22 cellular contexts compared by ENCODE assay signal in genomic region chr10:114030140-114030539, GRCh38. TPM values are rescaled to one million over a fixed set of nuclear protein-coding genes. Genes with fewer than 3 reads are reported as not detected.
DNase-seq lines count a peak whose midpoint lies in the region; FAIRE-seq and TF ChIP-seq lines count a peak whose summit lies in the region.
"Had no signal": no experiment of that assay in that cellular context is flagged by ENCODE, and none has a peak within 500 bp of the region (broad histone marks: within the 10 kb centered on the region; RNA-seq: fewer than 3 reads in every experiment).

No MANE protein-coding gene starts in this region.

- peaks cover 3 to 20% of the 10 kb centered on the region in 2 donors for H3K27me3 Mint-ChIP-seq in CD4-positive, alpha-beta memory T cell

- H2AK5ac ChIP-seq in neuronal stem cell (ENCODE audit: low read depth, low read length), result no peak overlapping the region

- no peak overlapping the region for H4K91ac ChIP-seq in neuronal stem cell (ENCODE audit: low read depth, low read length, poor library complexity)

- H3K4me3 Mint-ChIP-seq in CD4-positive, alpha-beta memory T cell, result no peak overlapping the region
- H3K4me3 Mint-ChIP-seq: CD4-positive, CD25-positive, alpha-beta regulatory T cell had no signal

- no peaks in the 10 kb centered on the region for H4K20me1 ChIP-seq in keratinocyte (ENCODE audit: control insufficient read depth, extremely low read depth, insufficient read depth, low read length)
- H4K20me1 ChIP-seq: BLaER1 had no signal

- CTCF ChIA-PET in CD4-positive, alpha-beta memory T cell (lab: Charles Lee; ENCODE audit: partially characterized antibody), result no interaction called here

- POLR2A ChIA-PET in CD4-positive, alpha-beta memory T cell (lab: Charles Lee; ENCODE audit: partially characterized antibody), result no interaction called here

- no peak overlapping the region for H3K4ac ChIP-seq in neuronal stem cell (ENCODE audit: low read length)

- peaks cover 6 to 14% (median 7%) of the 10 kb centered on the region in 4 donors for H3K4me1 Mint-ChIP-seq in CD4-positive, alpha-beta memory T cell

- no peaks in the 10 kb centered on the region for H3K9me3 ChIP-seq in keratinocyte (ENCODE audit: control insufficient read depth, low read depth, low read length)
- H3K9me3 ChIP-seq in neuronal stem cell (replicated peaks in 1 of 2; ENCODE audit: control insufficient read depth in 2 of 2, insufficient read depth in 1 of 2, low read depth in 1 of 2, low read length in 2 of 2), result no peaks in the 10 kb centered on the region
- no peaks in the 10 kb centered on the region for H3K9me3 ChIP-seq in CD4-positive, alpha-beta memory T cell (ENCODE audit: control insufficient read depth in 1 of 2, low read length in 2 of 2)
- H3K9me3 ChIP-seq: BLaER1, MG63, SJCRH30 had no signal

- H2BK12ac ChIP-seq in neuronal stem cell (ENCODE audit: low read length), result no peak overlapping the region

- no peak overlapping the region for H3K23ac ChIP-seq in neuronal stem cell (ENCODE audit: low read depth, low read length, poor library complexity)

- no peak overlapping the region for H2BK5ac ChIP-seq in neuronal stem cell (ENCODE audit: low read length)

- no peaks in the 10 kb centered on the region for H3K36me3 Mint-ChIP-seq in CD4-positive, alpha-beta memory T cell
- H3K36me3 Mint-ChIP-seq: CD4-positive, CD25-positive, alpha-beta regulatory T cell had no signal

- H3K14ac ChIP-seq in neuronal stem cell (ENCODE audit: low read length), result no peak overlapping the region

- H2BK120ac ChIP-seq in neuronal stem cell (ENCODE audit: low read depth, low read length), result no peak overlapping the region

- DNase-seq in GM12891 (ENCODE audit: insufficient read length, low spot score) (no peak), M059J (ENCODE audit: low read depth) (peak; percentile 24), bronchial epithelial cell (ENCODE audit: low read depth) (peak; percentile 65), keratinocyte (ENCODE audit: low read depth, low spot score) (peak; percentile 66), NCI-H2227 (lab: John Stamatoyannopoulos, UW; ENCODE audit: unreplicated experiment) (no peak), neuronal stem cell (ENCODE audit: low spot score) (no peak)
- no peak for DNase-seq in stimulated activated CD8-positive, alpha-beta memory T cell treated with anti-CD3 and anti-CD28 coated beads, Interleukin-4, amount 100 ng/mL, for 48 hours
- no peak for DNase-seq in CD4-positive, alpha-beta memory T cell
- DNase-seq: CD4-positive, CD25-positive, alpha-beta regulatory T cell; Karpas-422; MG63; NCI-H2029; NCI-H446 treated with DMSO at 0.1 percent for 48 hours; NCI-H526 treated with DMSO at 0.1 percent for 48 hours; SJCRH30 had no signal

- intact Hi-C loops in CD4-positive, alpha-beta memory T cell (cut with micrococcal nuclease), result no loop called here

- peaks cover 0 to 3% (median 0%) of the 10 kb centered on the region in 8 donors for H3K9me3 Mint-ChIP-seq in CD4-positive, alpha-beta memory T cell

- H3K9ac ChIP-seq in keratinocyte (ENCODE audit: control insufficient read depth, extremely low read depth, insufficient read depth, low read length), result no peak overlapping the region
- H3K9ac ChIP-seq in neuronal stem cell (ENCODE audit: low read depth, low read length, poor library complexity), result no peak overlapping the region
- H3K9ac ChIP-seq: BLaER1 had no signal

- H3K4me1 ChIP-seq in keratinocyte (ENCODE audit: control insufficient read depth, extremely low read depth, insufficient read depth, low read length) (peaks cover 38% of the 10 kb centered on the region), neuronal stem cell (ENCODE audit: control insufficient read depth in 2 of 2, insufficient read depth in 1 of 2, low read depth in 1 of 2, low read length in 2 of 2) (peaks cover 0 to 1% of the 10 kb centered on the region in 2 donors)
- peaks cover 7% of the 10 kb centered on the region for H3K4me1 ChIP-seq in CD4-positive, alpha-beta memory T cell (ENCODE audit: insufficient read depth, low read length)

- H3K4me3 ChIP-seq in bronchial epithelial cell (ENCODE audit: low read depth, low read length), result no peak overlapping the region
- no peak overlapping the region for H3K4me3 ChIP-seq in keratinocyte (ENCODE audit: control insufficient read depth in 2 of 3, extremely low read depth in 1 of 3, insufficient read depth in 2 of 3, low read depth in 1 of 3, low read length in 3 of 3)
- H3K4me3 ChIP-seq in neuronal stem cell (ENCODE audit: low read length in 2 of 2), result no peak overlapping the region
- H3K4me3 ChIP-seq in CD4-positive, alpha-beta memory T cell (ENCODE audit: low read length in 2 of 2), result no peak overlapping the region
- H3K4me3 ChIP-seq: BLaER1, MG63, SJCRH30 had no signal

- H3K79me1 ChIP-seq in neuronal stem cell (ENCODE audit: low read depth, low read length), result no peaks in the 10 kb centered on the region

- no peak overlapping the region for H2AFZ ChIP-seq in keratinocyte (ENCODE audit: control insufficient read depth, low read length)
- H2AFZ ChIP-seq in neuronal stem cell (ENCODE audit: low read length), result no peak overlapping the region

- H3K18ac ChIP-seq in neuronal stem cell (ENCODE audit: low read length), result no peak overlapping the region

- H2BK15ac ChIP-seq in neuronal stem cell (ENCODE audit: low read length), result no peak overlapping the region

- no peak overlapping the region for H4K8ac ChIP-seq in neuronal stem cell (ENCODE audit: low read depth, low read length)

- no CpG with 5 or more reads among the region's 6 CpGs for WGBS in neuronal stem cell (ENCODE audit: extremely low coverage in 2 of 2, insufficient read length in 2 of 2, insufficient replicate concordance in 1 of 2), 2 donors

- no peaks in the 10 kb centered on the region for H3K36me3 ChIP-seq in bronchial epithelial cell (ENCODE audit: control insufficient read depth, insufficient read depth, low read length)
- H3K36me3 ChIP-seq in keratinocyte (ENCODE audit: control insufficient read depth in 2 of 2, extremely low read depth in 1 of 2, insufficient read depth in 2 of 2, low read length in 2 of 2), result no peaks in the 10 kb centered on the region
- no peaks in the 10 kb centered on the region for H3K36me3 ChIP-seq in neuronal stem cell (replicated peaks in 1 of 2; ENCODE audit: control insufficient read depth in 2 of 2, insufficient read depth in 2 of 2, low read length in 2 of 2)
- H3K36me3 ChIP-seq in CD4-positive, alpha-beta memory T cell (ENCODE audit: insufficient read depth, low read length), result no peaks in the 10 kb centered on the region
- H3K36me3 ChIP-seq: BLaER1, MG63, SJCRH30 had no signal

- H3K79me2 ChIP-seq in keratinocyte (ENCODE audit: control insufficient read depth, insufficient read depth, low read length), result no peaks in the 10 kb centered on the region

- dilution Hi-C loops in keratinocyte (cut with MboI; ENCODE audit: extremely low pct_ligation_motif_present, low sequenced_read_pairs), result no loop called here

- H3K27ac Mint-ChIP-seq in CD4-positive, alpha-beta memory T cell, result no peak overlapping the region
- H3K27ac Mint-ChIP-seq: CD4-positive, CD25-positive, alpha-beta regulatory T cell had no signal

- TF ChIP-seq POLR2A in GM12891 (IDR thresholded peaks at IDR 0.05; ENCODE audit: low read depth, low read length), result no peak

- H3K27ac ChIP-seq in keratinocyte (ENCODE audit: control insufficient read depth, insufficient read depth, low read length), result peak overlapping the region; percentile 22
- H3K27ac ChIP-seq in neuronal stem cell (replicated peaks; ENCODE audit: low read length), result no peak overlapping the region
- H3K27ac ChIP-seq in CD4-positive, alpha-beta memory T cell (ENCODE audit: low read depth, low read length), result no peak overlapping the region
- H3K27ac ChIP-seq: BLaER1, SJCRH30 had no signal

- H3K9me1 ChIP-seq in keratinocyte (ENCODE audit: control insufficient read depth, extremely low read depth, insufficient read depth, low read length), result no peaks in the 10 kb centered on the region

- no peaks in the 10 kb centered on the region for H3K27me3 ChIP-seq in bronchial epithelial cell (ENCODE audit: control insufficient read depth, insufficient read depth, low read length)
- no peaks in the 10 kb centered on the region for H3K27me3 ChIP-seq in keratinocyte (ENCODE audit: control insufficient read depth, extremely low read depth, insufficient read depth, low read length)
- H3K27me3 ChIP-seq in neuronal stem cell (ENCODE audit: control insufficient read depth in 3 of 3, insufficient read depth in 3 of 3, low read depth in 1 of 3, low read length in 3 of 3), result peaks cover 0 to 73% (median 0%) of the 10 kb centered on the region in 3 experiments
- no peaks in the 10 kb centered on the region for H3K27me3 ChIP-seq in CD4-positive, alpha-beta memory T cell (ENCODE audit: insufficient read depth, low read length)
- H3K27me3 ChIP-seq: BLaER1, SJCRH30 had no signal

- TF ChIP-seq CTCF in bronchial epithelial cell (IDR thresholded peaks at IDR 0.05; ENCODE audit: insufficient read depth, low read length, severe bottlenecking) (no peak), keratinocyte (optimal IDR thresholded peaks at IDR 0.05 in 1 of 3, IDR thresholded peaks at IDR 0.05 in 1 of 3, conservative IDR thresholded peaks at IDR 0.05 in 1 of 3; ENCODE audit: extremely low read depth in 1 of 3, insufficient read depth in 2 of 3, low read length in 3 of 3) (no peak)

- peak; percentile 26 for FAIRE-seq in GM12891 (lab: Jason Lieb, UNC)
- FAIRE-seq in bronchial epithelial cell (lab: Jason Lieb, UNC), result no peak
- FAIRE-seq in keratinocyte (lab: Jason Lieb, UNC), result peak; percentile 80
- FAIRE-seq: A204.1, D721Med, H1, HepG2 had no signal

- H3K4me2 ChIP-seq in keratinocyte (ENCODE audit: control insufficient read depth, extremely low read depth, insufficient read depth, low read depth, low read length) (no peak overlapping the region), neuronal stem cell (ENCODE audit: insufficient read depth, low read length, poor library complexity, severe bottlenecking) (no peak overlapping the region)
- H3K4me2 ChIP-seq: BLaER1 had no signal

TF ChIP-seq in GM12891, 5 proteins besides CTCF, POLR2A, EP300 and RAD21 (continues in another document):
- TF ChIP-seq POU2F2 (IDR thresholded peaks at IDR 0.05; ENCODE audit: low read depth, low read length) (no peak), TAF1 (IDR thresholded peaks at IDR 0.05; ENCODE audit: low read depth, low read length) (no peak)

RNA-seq across cellular contexts. Expression of gene ADRB1, which starts 13.5 kb away (rescaled TPM):
- polyA plus RNA-seq in GM12891 (2012; ENCODE audit: low read depth, missing spikeins), result 2.6 TPM
- total RNA-seq in M059J (2014; rRNA removed; shearing (Covaris generic)), result 0.12 and 0.52 TPM in 2 replicates
- total RNA-seq in bronchial epithelial cell, result 1.8 and 2.2 TPM in 2 replicates
- 0.04 to 0.07 TPM (median 0.05 TPM) in 3 replicates for polyA plus RNA-seq in keratinocyte
- polyA plus RNA-seq in keratinocyte (2011; ENCODE audit: low read depth), result 0.12 TPM
- 0.04 and 0.06 TPM in 2 replicates for polyA plus RNA-seq in keratinocyte (2011; cell fraction: cytosol; rRNA removed)
- polyA plus RNA-seq in keratinocyte (2011; cell fraction: nucleus; rRNA removed), result 0.05 and 0.14 TPM in 2 replicates
- polyA plus RNA-seq in keratinocyte (2012; ENCODE audit: low replicate concordance), result 0.22 and 0.24 TPM in 2 replicates
- not detected in 3 replicates for polyA minus RNA-seq in keratinocyte
- polyA minus RNA-seq in keratinocyte (2011; cell fraction: cytosol; rRNA and poly(A)+ RNA removed), result not detected
- polyA minus RNA-seq in keratinocyte (2011; cell fraction: nucleus; rRNA and poly(A)+ RNA removed), result not detected in 2 replicates
- polyA plus RNA-seq in neuronal stem cell (2013, experiment 1 of 2), result 0.06 TPM
- polyA plus RNA-seq in neuronal stem cell (2013, experiment 2 of 2), result 0.03 TPM
- total RNA-seq in CD4-positive, alpha-beta memory T cell, result not detected
- not detected for polyA plus RNA-seq in CD4-positive, alpha-beta memory T cell
- total RNA-seq: Daoy had no signal
- polyA plus RNA-seq: AG04450; CD4-positive, CD25-positive, alpha-beta regulatory T cell; HepG2 had no signal

Comparison
In these comparisons a context has a peak if more than half of its experiments do, and no peak if none do; other contexts are left out.
1. DNase-seq: peak in M059J (single experiment), bronchial epithelial cell (single experiment) and keratinocyte (single experiment); none in GM12891 (single experiment), stimulated activated CD8-positive, alpha-beta memory T cell treated with anti-CD3 and anti-CD28 coated beads, Interleukin-4, amount 100 ng/mL, for 48 hours (single experiment), NCI-H2227 (single experiment), neuronal stem cell (single experiment) and CD4-positive, alpha-beta memory T cell (0 of 5).